ENCODE assay signal across 1 cellular context in the genomic region with DNA sequence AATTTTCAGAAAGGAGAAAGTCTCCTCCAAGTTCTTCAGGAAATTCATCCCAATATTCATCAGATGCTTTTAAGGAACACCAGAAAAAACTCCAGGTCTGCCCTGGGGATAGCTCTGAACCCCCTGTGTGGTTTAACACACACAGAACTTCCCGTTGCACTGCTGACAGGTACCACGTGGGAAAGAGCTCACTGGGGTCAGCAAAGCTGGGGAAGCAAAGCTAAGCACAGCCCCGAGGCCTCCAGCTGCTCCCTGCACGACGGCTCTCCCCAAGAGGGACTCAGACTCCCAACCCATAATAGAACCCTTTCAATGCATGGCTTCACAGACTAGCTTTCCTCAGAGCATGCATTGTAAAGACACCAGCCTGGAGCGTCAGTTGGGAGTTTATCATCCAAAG.
TF ChIP-seq lines count a peak whose summit lies in the region.

No MANE protein-coding gene starts in this region.

TF ChIP-seq in HepG2, 621 proteins besides CTCF, POLR2A, EP300 and RAD21 (continued from another document):
- TF ChIP-seq AFF4 (CRISPR knock-in tag; IDR thresholded peaks at IDR 0.05) = no peak
- TF ChIP-seq ZFAT (CRISPR knock-in tag; conservative IDR thresholded peaks at IDR 0.05) = no peak
- no peak for TF ChIP-seq HOXA3 (CRISPR knock-in tag; IDR thresholded peaks at IDR 0.05)
- no peak for TF ChIP-seq TBX3 (IDR thresholded peaks at IDR 0.05; ENCODE audit: borderline replicate concordance)
- TF ChIP-seq, protein P1, sequence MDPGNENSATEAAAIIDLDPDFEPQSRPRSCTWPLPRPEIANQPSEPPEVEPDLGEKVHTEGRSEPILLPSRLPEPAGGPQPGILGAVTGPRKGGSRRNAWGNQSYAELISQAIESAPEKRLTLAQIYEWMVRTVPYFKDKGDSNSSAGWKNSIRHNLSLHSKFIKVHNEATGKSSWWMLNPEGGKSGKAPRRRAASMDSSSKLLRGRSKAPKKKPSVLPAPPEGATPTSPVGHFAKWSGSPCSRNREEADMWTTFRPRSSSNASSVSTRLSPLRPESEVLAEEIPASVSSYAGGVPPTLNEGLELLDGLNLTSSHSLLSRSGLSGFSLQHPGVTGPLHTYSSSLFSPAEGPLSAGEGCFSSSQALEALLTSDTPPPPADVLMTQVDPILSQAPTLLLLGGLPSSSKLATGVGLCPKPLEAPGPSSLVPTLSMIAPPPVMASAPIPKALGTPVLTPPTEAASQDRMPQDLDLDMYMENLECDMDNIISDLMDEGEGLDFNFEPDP (CRISPR knock-in tag; conservative IDR thresholded peaks at IDR 0.05) = no peak
- no peak for TF ChIP-seq CENPBD1 (CRISPR knock-in tag; IDR thresholded peaks at IDR 0.05; ENCODE audit: borderline replicate concordance, low read depth)
- TF ChIP-seq, protein P2, sequence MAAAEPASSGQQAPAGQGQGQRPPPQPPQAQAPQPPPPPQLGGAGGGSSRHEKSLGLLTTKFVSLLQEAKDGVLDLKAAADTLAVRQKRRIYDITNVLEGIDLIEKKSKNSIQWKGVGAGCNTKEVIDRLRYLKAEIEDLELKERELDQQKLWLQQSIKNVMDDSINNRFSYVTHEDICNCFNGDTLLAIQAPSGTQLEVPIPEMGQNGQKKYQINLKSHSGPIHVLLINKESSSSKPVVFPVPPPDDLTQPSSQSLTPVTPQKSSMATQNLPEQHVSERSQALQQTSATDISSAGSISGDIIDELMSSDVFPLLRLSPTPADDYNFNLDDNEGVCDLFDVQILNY (CRISPR knock-in tag; conservative IDR thresholded peaks at IDR 0.05) = no peak
- no peak; the same call in 1 of the 2 replicates for TF ChIP-seq ZFX (CRISPR knock-in tag; IDR thresholded peaks at IDR 0.05; ENCODE audit: low read depth)
- TF ChIP-seq NFYC (CRISPR knock-in tag; IDR thresholded peaks at IDR 0.05) = no peak
- peak; percentile 72 for TF ChIP-seq SAP130 (CRISPR knock-in tag; IDR thresholded peaks at IDR 0.05; ENCODE audit: low read depth)
- TF ChIP-seq MXD4 (CRISPR knock-in tag; IDR thresholded peaks at IDR 0.05) = peak; percentile 39
- TF ChIP-seq EHMT2 (IDR thresholded peaks at IDR 0.05; ENCODE audit: borderline replicate concordance, low read depth, low read length) = no peak
- TF ChIP-seq ZNF781 (CRISPR knock-in tag; IDR thresholded peaks at IDR 0.05; ENCODE audit: borderline replicate concordance, not compliant biosample characterization) = no peak
